In the genomic region with DNA sequence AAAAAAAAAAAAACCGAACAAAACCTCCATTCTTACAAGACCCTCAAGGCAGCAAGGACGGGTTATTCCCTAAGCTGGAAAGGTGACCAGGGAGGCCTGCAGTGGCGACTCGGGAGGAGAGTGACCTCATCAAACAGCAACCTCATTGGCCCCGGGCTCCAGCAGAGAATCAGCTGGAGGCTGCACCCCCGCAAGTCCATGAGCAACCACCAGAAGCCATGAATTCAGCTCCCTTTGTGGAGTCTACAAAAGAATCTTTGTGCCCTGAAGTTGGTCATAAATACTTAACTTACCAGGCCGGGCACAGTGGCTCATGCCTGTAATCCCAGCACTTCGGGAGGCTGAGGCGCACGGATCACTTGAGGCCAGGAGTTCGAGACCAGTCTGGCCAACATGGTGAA, we compare ENCODE assay signal across 8 cellular contexts.
DNase-seq lines count a peak whose midpoint lies in the region; ATAC-seq and TF ChIP-seq lines count a peak whose summit lies in the region.

No MANE protein-coding gene starts in this region.

- H3K36me3 ChIP-seq in esophagus (ENCODE audit: control insufficient read depth in 2 of 2, insufficient read depth in 2 of 2, low read length in 1 of 2) = peaks cover 0 to 5% of the 10 kb centered on the region in 2 donors

- H3K4me3 Mint-ChIP-seq in CD4-positive, alpha-beta T cell = no peak overlapping the region
- no peak overlapping the region for H3K4me3 Mint-ChIP-seq in osteocyte (ENCODE audit: unreplicated experiment)

- H3K27ac Mint-ChIP-seq in CD4-positive, alpha-beta T cell = peak overlapping the region; percentile 87
- H3K27ac Mint-ChIP-seq in osteocyte (ENCODE audit: unreplicated experiment) = peak overlapping the region; percentile 88

- TF ChIP-seq CTCF in CD4-positive, alpha-beta T cell (IDR thresholded peaks at IDR 0.05) = no peak
- no peak for TF ChIP-seq CTCF in osteocyte (IDR thresholded peaks at IDR 0.05)

- H3K9me3 ChIP-seq in CD4-positive, alpha-beta T cell (ENCODE audit: control insufficient read depth, low read length) = no peaks in the 10 kb centered on the region
- no peaks in the 10 kb centered on the region for H3K9me3 ChIP-seq in esophagus (ENCODE audit: control insufficient read depth in 2 of 2, insufficient read depth in 1 of 2, low read depth in 1 of 2, low read length in 1 of 2)

- no peak overlapping the region for H3K27ac ChIP-seq in CD4-positive, alpha-beta T cell (ENCODE audit: low read depth, low read length)
- peak overlapping the region; percentile 33 to 63 for H3K27ac ChIP-seq in esophagus (ENCODE audit: low read depth in 2 of 2, low read length in 1 of 2)

- CTCF ChIA-PET in CD4-positive, alpha-beta T cell (lab: Charles Lee) = interaction anchor here (0.7 to 1.1 kb wide), 2 partner anchors 23 to 142 kb away, joined by 3 to 4 read pairs; no protein-coding TSS in a partner anchor

- ATAC-seq in CD4-positive, alpha-beta T cell (ENCODE audit: poor library complexity) = no peak
- no peak for ATAC-seq in HG02852 (IDR thresholded peaks at IDR 0.05; ENCODE audit: unreplicated experiment)

- H3K27me3 Mint-ChIP-seq in CD4-positive, alpha-beta T cell = peaks cover 15% of the 10 kb centered on the region
- peaks cover 6% of the 10 kb centered on the region for H3K27me3 Mint-ChIP-seq in osteocyte (ENCODE audit: unreplicated experiment)

- H3K9me3 Mint-ChIP-seq in CD4-positive, alpha-beta T cell = peaks cover 3% of the 10 kb centered on the region
- H3K9me3 Mint-ChIP-seq in osteocyte (ENCODE audit: unreplicated experiment) = no peaks in the 10 kb centered on the region

- peaks cover 28% of the 10 kb centered on the region for H3K4me1 Mint-ChIP-seq in CD4-positive, alpha-beta T cell (ENCODE audit: low read depth)
- H3K4me1 Mint-ChIP-seq in osteocyte (ENCODE audit: unreplicated experiment) = peaks cover 23% of the 10 kb centered on the region

- H3K27me3 ChIP-seq in CD4-positive, alpha-beta T cell (ENCODE audit: control insufficient read depth, insufficient read depth, low read length) = no peaks in the 10 kb centered on the region
- no peaks in the 10 kb centered on the region for H3K27me3 ChIP-seq in esophagus (ENCODE audit: control insufficient read depth in 1 of 2, insufficient read depth in 2 of 2, low read length in 2 of 2)

- 78 to 83% methylated on average over 11 of the region's 11 CpGs for WGBS in esophagus, 2 donors

- H3K36me3 Mint-ChIP-seq in CD4-positive, alpha-beta T cell (ENCODE audit: low read depth) = peaks cover 8% of the 10 kb centered on the region
- peaks cover 13% of the 10 kb centered on the region for H3K36me3 Mint-ChIP-seq in osteocyte (ENCODE audit: unreplicated experiment)

- POLR2A ChIA-PET in CD4-positive, alpha-beta T cell (lab: Charles Lee) = no interaction called here

- DNase-seq in CD4-positive, alpha-beta T cell = no peak
- DNase-seq in NCI-H2196 (lab: John Stamatoyannopoulos, UW; ENCODE audit: unreplicated experiment) = peak; percentile 45
- DNase-seq in osteocyte (ENCODE audit: extremely low spot score, unreplicated experiment) = no peak
- DNase-seq in activated CD4-positive, CD25-positive, alpha-beta regulatory T cell treated with anti-CD3 and anti-CD28 coated beads, Interleukin-2, amount 50 U/mL, for 72 hours = no peak
- DNase-seq in GF-D8 (lab: John Stamatoyannopoulos, UW) = no peak
- DNase-seq in cerebellum (ENCODE audit: low spot score) = no peak

- H3K4me3 ChIP-seq in esophagus (ENCODE audit: low read depth in 1 of 2, low read length in 2 of 2) = no peak overlapping the region

- peaks cover 2 to 3% of the 10 kb centered on the region in 2 donors for H3K4me1 ChIP-seq in esophagus (ENCODE audit: control insufficient read depth in 2 of 2, insufficient read depth in 2 of 2, low read length in 1 of 2)

- intact Hi-C loops in CD4-positive, alpha-beta T cell (cut with DNase I, micrococcal nuclease) = no loop called here
